In genomic region chr7:74653686-74654181, GRCh38 we compare ENCODE assay signal across 23 cellular contexts.
"Had no signal": no experiment of that assay in that cellular context is flagged by ENCODE, and none has a peak within 500 bp of the region (broad histone marks: within the 10 kb centered on the region; RNA-seq: fewer than 3 reads in every experiment).

No MANE protein-coding gene starts in this region.

- H3K27me3 ChIP-seq: ascending aorta, gastrocnemius medialis, suprapubic skin, transverse colon had no signal

- H3K36me3 ChIP-seq: ascending aorta, gastrocnemius medialis, suprapubic skin, transverse colon had no signal

- H3K4me3 Mint-ChIP-seq: activated CD4-positive, alpha-beta T cell treated with anti-CD3 and anti-CD28 coated beads, Interleukin-2, amount 10 ng/mL, durations not matched to agents 24 days and 14 days; activated CD8-positive, alpha-beta T cell treated with anti-CD3 and anti-CD28 coated beads for 36 hours; activated naive CD4-positive, alpha-beta T cell treated with anti-CD3 and anti-CD28 coated beads for 36 hours; activated T-cell treated with anti-CD3 and anti-CD28 coated beads, Interleukin-2, amount 50 U/mL, for 24 hours; memory B cell had no signal

- H3K27ac Mint-ChIP-seq: activated CD4-positive, alpha-beta T cell treated with anti-CD3 and anti-CD28 coated beads, Interleukin-2, amount 10 ng/mL, durations not matched to agents 24 days and 14 days; activated CD8-positive, alpha-beta T cell treated with anti-CD3 and anti-CD28 coated beads for 36 hours; activated naive CD4-positive, alpha-beta T cell treated with anti-CD3 and anti-CD28 coated beads for 36 hours; activated T-cell treated with anti-CD3 and anti-CD28 coated beads, Interleukin-2, amount 50 U/mL, for 24 hours; activated T-helper 2 cell treated with anti-CD3 and anti-CD28 coated beads, Interferon-gamma antibody, Interleukin-2, Interleukin-4, amounts not matched to agents 10 μg/mL and 5 μg/mL and 100 μg/mL, durations not matched to agents 14 hours and 24 hours and 36 hours; memory B cell; naive thymus-derived CD8-positive, alpha-beta T cell had no signal

- H3K9me3 Mint-ChIP-seq: activated CD4-positive, alpha-beta T cell treated with anti-CD3 and anti-CD28 coated beads, Interleukin-2, amount 10 ng/mL, durations not matched to agents 24 days and 14 days; activated CD8-positive, alpha-beta T cell treated with anti-CD3 and anti-CD28 coated beads for 36 hours; activated naive CD4-positive, alpha-beta T cell treated with anti-CD3 and anti-CD28 coated beads for 36 hours; activated T-cell treated with anti-CD3 and anti-CD28 coated beads, Interleukin-2, amount 50 U/mL, for 24 hours; activated T-helper 2 cell treated with anti-CD3 and anti-CD28 coated beads, Interferon-gamma antibody, Interleukin-2, Interleukin-4, amounts not matched to agents 10 μg/mL and 5 μg/mL and 100 μg/mL, durations not matched to agents 14 hours and 24 hours and 36 hours; memory B cell; naive thymus-derived CD8-positive, alpha-beta T cell had no signal

- H3K9me3 ChIP-seq: ascending aorta, gastrocnemius medialis, suprapubic skin, transverse colon had no signal

- ATAC-seq: activated CD8-positive, alpha-beta T cell treated with anti-CD3 and anti-CD28 coated beads for 36 hours; gastrocnemius medialis; left ventricle myocardium superior; naive thymus-derived CD8-positive, alpha-beta T cell; stimulated activated naive CD8-positive, alpha-beta T cell treated with anti-CD3 and anti-CD28 coated beads, Interleukin-15, Interleukin-2, amounts not matched to agents 100 U/mL and 50 U/mL, for 24 hours had no signal

- H3K27ac ChIP-seq: ascending aorta, suprapubic skin, transverse colon had no signal

- H3K4me3 ChIP-seq: ascending aorta, gastrocnemius medialis, suprapubic skin, transverse colon had no signal

- H3K36me3 Mint-ChIP-seq: memory B cell; naive thymus-derived CD8-positive, alpha-beta T cell had no signal

- H3K27me3 Mint-ChIP-seq: activated CD8-positive, alpha-beta T cell treated with anti-CD3 and anti-CD28 coated beads for 36 hours; activated T-cell treated with anti-CD3 and anti-CD28 coated beads, Interleukin-2, amount 50 U/mL, for 24 hours; memory B cell; naive thymus-derived CD8-positive, alpha-beta T cell had no signal

- DNase-seq: activated CD4-positive, alpha-beta T cell treated with anti-CD3 and anti-CD28 coated beads, Interleukin-2, amount 10 ng/mL, durations not matched to agents 24 days and 14 days; activated CD4-positive, CD25-positive, alpha-beta regulatory T cell; activated CD8-positive, alpha-beta T cell treated with anti-CD3 and anti-CD28 coated beads for 36 hours; activated naive CD4-positive, alpha-beta T cell treated with anti-CD3 and anti-CD28 coated beads for 36 hours; activated T-cell treated with anti-CD3 and anti-CD28 coated beads, Interleukin-2, amount 50 U/mL, for 24 hours; cerebellar nuclear complex; cortex of kidney; gastrocnemius medialis; head of caudate nucleus; left ventricle myocardium superior; naive thymus-derived CD8-positive, alpha-beta T cell; occipital lobe; retina; stimulated activated CD4-positive, alpha-beta T cell treated with anti-CD3 and anti-CD28 coated beads, Interleukin-2, amount 100 ng/mL, for 24 hours; stimulated activated naive CD8-positive, alpha-beta T cell treated with anti-CD3 and anti-CD28 coated beads, Interleukin-15, Interleukin-2, amounts not matched to agents 100 U/mL and 50 U/mL, for 24 hours; T-helper 1 cell; T-helper 9 cell; transverse colon had no signal

- FAIRE-seq: bronchial epithelial cell had no signal
